Comparison of ENCODE assay signal across 1 cellular context in genomic region chr14:72892879-72893635, GRCh38.
A peak's percentile ranks its signal among the peaks of the same experiment; 100 is the strongest.
TF ChIP-seq lines count a peak whose summit lies in the region.

No MANE protein-coding gene starts in this region.

TF ChIP-seq in HepG2, 621 proteins besides CTCF, POLR2A, EP300 and RAD21 (continued from another document):
- TF ChIP-seq UBTF (CRISPR knock-in tag; IDR thresholded peaks at IDR 0.05) = peak; percentile 55
- TF ChIP-seq ELF1 (CRISPR knock-in tag; IDR thresholded peaks at IDR 0.05) = no peak
- no peak for TF ChIP-seq ZNF24 (IDR thresholded peaks at IDR 0.05)
- no peak for TF ChIP-seq ZSCAN31 (CRISPR knock-in tag; IDR thresholded peaks at IDR 0.05; ENCODE audit: low read depth)
- 0 out of 2 replicates have a peak, but pooled peaks have one; percentile 68 for TF ChIP-seq U2AF2 (IDR thresholded peaks at IDR 0.05; ENCODE audit: low read depth, low read length)
- no peak for TF ChIP-seq ZNF784 (CRISPR knock-in tag; IDR thresholded peaks at IDR 0.05; ENCODE audit: borderline replicate concordance)
- TF ChIP-seq ISL2 (CRISPR knock-in tag; IDR thresholded peaks at IDR 0.05) = no peak
- TF ChIP-seq ZNF512B (CRISPR knock-in tag; IDR thresholded peaks at IDR 0.05; ENCODE audit: borderline replicate concordance) = 0 out of 2 replicates have a peak, but pooled peaks have one; percentile 70
- no peak for TF ChIP-seq CHD4 (IDR thresholded peaks at IDR 0.05; ENCODE audit: borderline replicate concordance, low read length)
- TF ChIP-seq ZBTB1 (CRISPR knock-in tag; IDR thresholded peaks at IDR 0.05; ENCODE audit: borderline replicate concordance) = no peak
- TF ChIP-seq ZNF687 (CRISPR knock-in tag; IDR thresholded peaks at IDR 0.05) = peak; percentile 22; the same call in 1 of the 2 replicates
- no peak for TF ChIP-seq DNMT1 (CRISPR knock-in tag; IDR thresholded peaks at IDR 0.05)
- TF ChIP-seq ZNF432 (CRISPR knock-in tag; IDR thresholded peaks at IDR 0.05; ENCODE audit: borderline replicate concordance) = no peak
- peak; percentile 14; the same call in 1 of the 2 replicates for TF ChIP-seq HOXA5 (CRISPR knock-in tag; IDR thresholded peaks at IDR 0.05)
- peak; percentile 93 for TF ChIP-seq HNRNPLL (IDR thresholded peaks at IDR 0.05; ENCODE audit: low read depth, low read length, poor library complexity, severe bottlenecking)
- TF ChIP-seq ZNF800 (CRISPR knock-in tag; IDR thresholded peaks at IDR 0.05) = peak; percentile 43; the same call in 1 of the 2 replicates
- TF ChIP-seq ZMAT5 (CRISPR knock-in tag; IDR thresholded peaks at IDR 0.05; ENCODE audit: borderline replicate concordance, low read depth) = no peak
- no peak for TF ChIP-seq SMAD9 (CRISPR knock-in tag; IDR thresholded peaks at IDR 0.05)
